ENCODE assay signal across 1 cellular context in genomic region chr4:41575665-41576064, GRCh38.
TF ChIP-seq lines count a peak whose summit lies in the region.

No MANE protein-coding gene starts in this region.

TF ChIP-seq in H1, 55 proteins besides CTCF, POLR2A, EP300 and RAD21 (continued from another document):
- TF ChIP-seq, protein P1, sequence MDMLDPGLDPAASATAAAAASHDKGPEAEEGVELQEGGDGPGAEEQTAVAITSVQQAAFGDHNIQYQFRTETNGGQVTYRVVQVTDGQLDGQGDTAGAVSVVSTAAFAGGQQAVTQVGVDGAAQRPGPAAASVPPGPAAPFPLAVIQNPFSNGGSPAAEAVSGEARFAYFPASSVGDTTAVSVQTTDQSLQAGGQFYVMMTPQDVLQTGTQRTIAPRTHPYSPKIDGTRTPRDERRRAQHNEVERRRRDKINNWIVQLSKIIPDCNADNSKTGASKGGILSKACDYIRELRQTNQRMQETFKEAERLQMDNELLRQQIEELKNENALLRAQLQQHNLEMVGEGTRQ (IDR thresholded peaks at IDR 0.05; ENCODE audit: low read length) = no peak
- TF ChIP-seq RFX5 (IDR thresholded peaks at IDR 0.05; ENCODE audit: borderline replicate concordance, low read depth, low read length) = no peak
- TF ChIP-seq HDAC6 (IDR thresholded peaks at IDR 0.05; ENCODE audit: low read depth, low read length) = no peak
- no peak for TF ChIP-seq TEAD4 (IDR thresholded peaks at IDR 0.05; ENCODE audit: low read depth, low read length)
- no peak for TF ChIP-seq SAP30 (IDR thresholded peaks at IDR 0.05; ENCODE audit: insufficient read depth, insufficient replicate concordance, low read length)
- TF ChIP-seq CTBP2 (IDR thresholded peaks at IDR 0.05; ENCODE audit: borderline replicate concordance, insufficient read depth, insufficient read length, low read length) = no peak
